1 cellular context compared by ENCODE assay signal in genomic region chr11:67482736-67483497, GRCh38.
TF ChIP-seq lines count a peak whose summit lies in the region.

Gene AIP, plus strand, starts transcription at chr11:67483026. Its CDS starts 133 bp downstream, at chr11:67483159.

TF ChIP-seq in HEK293, 187 proteins besides CTCF, POLR2A, EP300 and RAD21 (continued from another document and continues in another):
- TF ChIP-seq ZNF639 (tag by site-specific recombination; IDR thresholded peaks at IDR 0.05) = peak; percentile 43; the same call in 1 of the 2 replicates
- TF ChIP-seq ZSCAN30 (tag by site-specific recombination; IDR thresholded peaks at IDR 0.05) = no peak
- TF ChIP-seq GLIS1 (tag by site-specific recombination; IDR thresholded peaks at IDR 0.05) = no peak
- TF ChIP-seq ZNF391 (tag by site-specific recombination; IDR thresholded peaks at IDR 0.05; ENCODE audit: borderline replicate concordance, low read depth) = no peak; the same call in 1 of the 2 replicates
- TF ChIP-seq GLIS2 (tag by site-specific recombination; IDR thresholded peaks at IDR 0.05) = peak; percentile 66
- no peak for TF ChIP-seq ZNF248 (tag by site-specific recombination; IDR thresholded peaks at IDR 0.05)
- TF ChIP-seq, protein P1, sequence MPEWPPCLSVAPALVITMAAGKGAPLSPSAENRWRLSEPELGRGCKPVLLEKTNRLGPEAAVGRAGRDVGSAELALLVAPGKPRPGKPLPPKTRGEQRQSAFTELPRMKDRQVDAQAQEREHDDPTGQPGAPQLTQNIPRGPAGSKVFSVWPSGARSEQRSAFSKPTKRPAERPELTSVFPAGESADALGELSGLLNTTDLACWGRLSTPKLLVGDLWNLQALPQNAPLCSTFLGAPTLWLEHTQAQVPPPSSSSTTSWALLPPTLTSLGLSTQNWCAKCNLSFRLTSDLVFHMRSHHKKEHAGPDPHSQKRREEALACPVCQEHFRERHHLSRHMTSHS (tag by site-specific recombination; IDR thresholded peaks at IDR 0.05) = no peak
- TF ChIP-seq KLF1 (tag by site-specific recombination; IDR thresholded peaks at IDR 0.05) = no peak
- TF ChIP-seq BCL11B (tag by site-specific recombination; IDR thresholded peaks at IDR 0.05; ENCODE audit: low read depth) = no peak
- TF ChIP-seq, protein P2, sequence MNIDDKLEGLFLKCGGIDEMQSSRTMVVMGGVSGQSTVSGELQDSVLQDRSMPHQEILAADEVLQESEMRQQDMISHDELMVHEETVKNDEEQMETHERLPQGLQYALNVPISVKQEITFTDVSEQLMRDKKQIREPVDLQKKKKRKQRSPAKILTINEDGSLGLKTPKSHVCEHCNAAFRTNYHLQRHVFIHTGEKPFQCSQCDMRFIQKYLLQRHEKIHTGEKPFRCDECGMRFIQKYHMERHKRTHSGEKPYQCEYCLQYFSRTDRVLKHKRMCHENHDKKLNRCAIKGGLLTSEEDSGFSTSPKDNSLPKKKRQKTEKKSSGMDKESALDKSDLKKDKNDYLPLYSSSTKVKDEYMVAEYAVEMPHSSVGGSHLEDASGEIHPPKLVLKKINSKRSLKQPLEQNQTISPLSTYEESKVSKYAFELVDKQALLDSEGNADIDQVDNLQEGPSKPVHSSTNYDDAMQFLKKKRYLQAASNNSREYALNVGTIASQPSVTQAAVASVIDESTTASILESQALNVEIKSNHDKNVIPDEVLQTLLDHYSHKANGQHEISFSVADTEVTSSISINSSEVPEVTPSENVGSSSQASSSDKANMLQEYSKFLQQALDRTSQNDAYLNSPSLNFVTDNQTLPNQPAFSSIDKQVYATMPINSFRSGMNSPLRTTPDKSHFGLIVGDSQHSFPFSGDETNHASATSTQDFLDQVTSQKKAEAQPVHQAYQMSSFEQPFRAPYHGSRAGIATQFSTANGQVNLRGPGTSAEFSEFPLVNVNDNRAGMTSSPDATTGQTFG (tag by site-specific recombination; IDR thresholded peaks at IDR 0.05; ENCODE audit: borderline replicate concordance) = no peak
- TF ChIP-seq, protein P3, sequence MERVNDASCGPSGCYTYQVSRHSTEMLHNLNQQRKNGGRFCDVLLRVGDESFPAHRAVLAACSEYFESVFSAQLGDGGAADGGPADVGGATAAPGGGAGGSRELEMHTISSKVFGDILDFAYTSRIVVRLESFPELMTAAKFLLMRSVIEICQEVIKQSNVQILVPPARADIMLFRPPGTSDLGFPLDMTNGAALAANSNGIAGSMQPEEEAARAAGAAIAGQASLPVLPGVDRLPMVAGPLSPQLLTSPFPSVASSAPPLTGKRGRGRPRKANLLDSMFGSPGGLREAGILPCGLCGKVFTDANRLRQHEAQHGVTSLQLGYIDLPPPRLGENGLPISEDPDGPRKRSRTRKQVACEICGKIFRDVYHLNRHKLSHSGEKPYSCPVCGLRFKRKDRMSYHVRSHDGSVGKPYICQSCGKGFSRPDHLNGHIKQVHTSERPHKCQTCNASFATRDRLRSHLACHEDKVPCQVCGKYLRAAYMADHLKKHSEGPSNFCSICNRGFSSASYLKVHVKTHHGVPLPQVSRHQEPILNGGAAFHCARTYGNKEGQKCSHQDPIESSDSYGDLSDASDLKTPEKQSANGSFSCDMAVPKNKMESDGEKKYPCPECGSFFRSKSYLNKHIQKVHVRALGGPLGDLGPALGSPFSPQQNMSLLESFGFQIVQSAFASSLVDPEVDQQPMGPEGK (tag by site-specific recombination; IDR thresholded peaks at IDR 0.05) = peak; percentile 25; the same call in 1 of the 2 replicates
- no peak for TF ChIP-seq ZNF138 (tag by site-specific recombination; IDR thresholded peaks at IDR 0.05; ENCODE audit: borderline replicate concordance)
- TF ChIP-seq PRDM4 (tag by site-specific recombination; IDR thresholded peaks at IDR 0.05) = no peak
- TF ChIP-seq ZBTB44 (tag by site-specific recombination; IDR thresholded peaks at IDR 0.05) = no peak
- TF ChIP-seq, protein P4, sequence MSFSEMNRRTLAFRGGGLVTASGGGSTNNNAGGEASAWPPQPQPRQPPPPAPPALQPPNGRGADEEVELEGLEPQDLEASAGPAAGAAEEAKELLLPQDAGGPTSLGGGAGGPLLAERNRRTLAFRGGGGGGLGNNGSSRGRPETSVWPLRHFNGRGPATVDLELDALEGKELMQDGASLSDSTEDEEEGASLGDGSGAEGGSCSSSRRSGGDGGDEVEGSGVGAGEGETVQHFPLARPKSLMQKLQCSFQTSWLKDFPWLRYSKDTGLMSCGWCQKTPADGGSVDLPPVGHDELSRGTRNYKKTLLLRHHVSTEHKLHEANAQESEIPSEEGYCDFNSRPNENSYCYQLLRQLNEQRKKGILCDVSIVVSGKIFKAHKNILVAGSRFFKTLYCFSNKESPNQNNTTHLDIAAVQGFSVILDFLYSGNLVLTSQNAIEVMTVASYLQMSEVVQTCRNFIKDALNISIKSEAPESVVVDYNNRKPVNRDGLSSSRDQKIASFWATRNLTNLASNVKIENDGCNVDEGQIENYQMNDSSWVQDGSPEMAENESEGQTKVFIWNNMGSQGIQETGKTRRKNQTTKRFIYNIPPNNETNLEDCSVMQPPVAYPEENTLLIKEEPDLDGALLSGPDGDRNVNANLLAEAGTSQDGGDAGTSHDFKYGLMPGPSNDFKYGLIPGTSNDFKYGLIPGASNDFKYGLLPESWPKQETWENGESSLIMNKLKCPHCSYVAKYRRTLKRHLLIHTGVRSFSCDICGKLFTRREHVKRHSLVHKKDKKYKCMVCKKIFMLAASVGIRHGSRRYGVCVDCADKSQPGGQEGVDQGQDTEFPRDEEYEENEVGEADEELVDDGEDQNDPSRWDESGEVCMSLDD (tag by site-specific recombination; IDR thresholded peaks at IDR 0.05) = 0 out of 2 replicates have a peak, but pooled peaks have one; percentile 17
- peak; percentile 94 for TF ChIP-seq YY1 (tag by site-specific recombination; IDR thresholded peaks at IDR 0.05)
- no peak for TF ChIP-seq ZNF645 (tag by site-specific recombination; IDR thresholded peaks at IDR 0.05)
- TF ChIP-seq, protein P5, sequence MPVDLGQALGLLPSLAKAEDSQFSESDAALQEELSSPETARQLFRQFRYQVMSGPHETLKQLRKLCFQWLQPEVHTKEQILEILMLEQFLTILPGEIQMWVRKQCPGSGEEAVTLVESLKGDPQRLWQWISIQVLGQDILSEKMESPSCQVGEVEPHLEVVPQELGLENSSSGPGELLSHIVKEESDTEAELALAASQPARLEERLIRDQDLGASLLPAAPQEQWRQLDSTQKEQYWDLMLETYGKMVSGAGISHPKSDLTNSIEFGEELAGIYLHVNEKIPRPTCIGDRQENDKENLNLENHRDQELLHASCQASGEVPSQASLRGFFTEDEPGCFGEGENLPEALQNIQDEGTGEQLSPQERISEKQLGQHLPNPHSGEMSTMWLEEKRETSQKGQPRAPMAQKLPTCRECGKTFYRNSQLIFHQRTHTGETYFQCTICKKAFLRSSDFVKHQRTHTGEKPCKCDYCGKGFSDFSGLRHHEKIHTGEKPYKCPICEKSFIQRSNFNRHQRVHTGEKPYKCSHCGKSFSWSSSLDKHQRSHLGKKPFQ (tag by site-specific recombination; IDR thresholded peaks at IDR 0.05) = no peak
- TF ChIP-seq ZNF596 (tag by site-specific recombination; IDR thresholded peaks at IDR 0.05) = no peak
- no peak for TF ChIP-seq ZNF660 (tag by site-specific recombination; IDR thresholded peaks at IDR 0.05)
- no peak for TF ChIP-seq ZNF280C (tag by site-specific recombination; IDR thresholded peaks at IDR 0.05)
- TF ChIP-seq, protein P6, sequence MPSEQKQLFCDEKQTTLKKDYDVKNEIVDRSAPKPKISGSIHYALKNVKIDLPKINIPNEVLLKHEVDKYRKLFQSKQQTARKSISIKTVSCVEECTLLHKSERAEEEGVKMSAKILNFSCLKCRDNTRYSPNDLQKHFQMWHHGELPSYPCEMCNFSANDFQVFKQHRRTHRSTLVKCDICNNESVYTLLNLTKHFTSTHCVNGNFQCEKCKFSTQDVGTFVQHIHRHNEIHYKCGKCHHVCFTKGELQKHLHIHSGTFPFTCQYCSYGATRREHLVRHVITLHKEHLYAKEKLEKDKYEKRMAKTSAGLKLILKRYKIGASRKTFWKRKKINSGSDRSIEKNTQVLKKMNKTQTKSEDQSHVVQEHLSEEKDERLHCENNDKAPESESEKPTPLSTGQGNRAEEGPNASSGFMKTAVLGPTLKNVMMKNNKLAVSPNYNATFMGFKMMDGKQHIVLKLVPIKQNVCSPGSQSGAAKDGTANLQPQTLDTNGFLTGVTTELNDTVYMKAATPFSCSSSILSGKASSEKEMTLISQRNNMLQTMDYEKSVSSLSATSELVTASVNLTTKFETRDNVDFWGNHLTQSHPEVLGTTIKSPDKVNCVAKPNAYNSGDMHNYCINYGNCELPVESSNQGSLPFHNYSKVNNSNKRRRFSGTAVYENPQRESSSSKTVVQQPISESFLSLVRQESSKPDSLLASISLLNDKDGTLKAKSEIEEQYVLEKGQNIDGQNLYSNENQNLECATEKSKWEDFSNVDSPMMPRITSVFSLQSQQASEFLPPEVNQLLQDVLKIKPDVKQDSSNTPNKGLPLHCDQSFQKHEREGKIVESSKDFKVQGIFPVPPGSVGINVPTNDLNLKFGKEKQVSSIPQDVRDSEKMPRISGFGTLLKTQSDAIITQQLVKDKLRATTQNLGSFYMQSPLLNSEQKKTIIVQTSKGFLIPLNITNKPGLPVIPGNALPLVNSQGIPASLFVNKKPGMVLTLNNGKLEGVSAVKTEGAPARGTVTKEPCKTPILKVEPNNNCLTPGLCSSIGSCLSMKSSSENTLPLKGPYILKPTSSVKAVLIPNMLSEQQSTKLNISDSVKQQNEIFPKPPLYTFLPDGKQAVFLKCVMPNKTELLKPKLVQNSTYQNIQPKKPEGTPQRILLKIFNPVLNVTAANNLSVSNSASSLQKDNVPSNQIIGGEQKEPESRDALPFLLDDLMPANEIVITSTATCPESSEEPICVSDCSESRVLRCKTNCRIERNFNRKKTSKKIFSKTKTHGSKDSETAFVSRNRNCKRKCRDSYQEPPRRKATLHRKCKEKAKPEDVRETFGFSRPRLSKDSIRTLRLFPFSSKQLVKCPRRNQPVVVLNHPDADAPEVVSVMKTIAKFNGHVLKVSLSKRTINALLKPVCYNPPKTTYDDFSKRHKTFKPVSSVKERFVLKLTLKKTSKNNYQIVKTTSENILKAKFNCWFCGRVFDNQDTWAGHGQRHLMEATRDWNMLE (tag by site-specific recombination; conservative IDR thresholded peaks at IDR 0.05; ENCODE audit: low read depth) = peak; percentile 26; the same call in 1 of the 2 replicates
- TF ChIP-seq TRIM28 (IDR thresholded peaks at IDR 0.05; ENCODE audit: borderline replicate concordance, low read length) = no peak
- no peak for TF ChIP-seq ZNF548 (tag by site-specific recombination; IDR thresholded peaks at IDR 0.05)
- no peak for TF ChIP-seq SCRT2 (tag by site-specific recombination; IDR thresholded peaks at IDR 0.05)
- TF ChIP-seq ZNF623 (tag by site-specific recombination; IDR thresholded peaks at IDR 0.05) = no peak
- peak; percentile 31; the same call in 1 of the 2 replicates for TF ChIP-seq ZEB2 (tag by site-specific recombination; IDR thresholded peaks at IDR 0.05)
